In the genomic region with DNA sequence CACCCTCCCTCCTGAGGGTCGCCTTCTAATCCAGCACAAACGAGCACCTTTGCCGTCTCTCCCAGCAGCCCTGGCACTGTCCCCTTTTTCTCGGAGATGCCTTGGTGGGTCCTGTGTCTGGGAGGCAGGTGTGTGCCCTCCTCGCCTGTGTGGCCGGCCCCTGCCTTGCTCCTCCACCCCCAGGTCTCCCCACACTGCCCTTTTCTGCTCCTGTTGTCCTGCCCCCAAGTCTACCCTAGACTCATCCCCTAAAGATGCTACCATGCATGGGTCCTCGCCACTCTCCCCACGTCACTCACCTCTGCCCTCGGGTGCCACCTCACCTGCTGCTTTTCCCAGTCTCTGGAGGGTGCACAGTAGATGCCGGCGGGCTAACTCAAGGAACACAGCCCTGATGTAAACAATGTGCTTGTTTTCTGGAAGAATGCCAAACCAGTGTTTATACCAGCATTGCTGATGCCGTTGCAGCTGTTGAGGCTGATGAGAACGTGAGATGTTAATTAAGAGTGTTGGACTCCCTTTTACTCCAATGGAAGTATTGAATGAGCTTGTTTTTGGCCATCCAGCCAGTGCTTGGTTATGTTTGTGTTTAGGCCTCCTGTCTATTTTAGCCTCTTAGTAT, we compare ENCODE assay signal across 14 cellular contexts.
DNase-seq lines count a peak whose midpoint lies in the region; ATAC-seq and TF ChIP-seq lines count a peak whose summit lies in the region.
"Had no signal": no experiment of that assay in that cellular context is flagged by ENCODE, and none has a peak within 500 bp of the region (broad histone marks: within the 10 kb centered on the region; RNA-seq: fewer than 3 reads in every experiment).

No MANE protein-coding gene starts in this region.

- DNase-seq in DMS153 (lab: John Stamatoyannopoulos, UW) (peak; percentile 57), NCI-H128 (lab: John Stamatoyannopoulos, UW; ENCODE audit: unreplicated experiment) (peak; percentile 18), SHP77 treated with DMSO at 0.1 percent for 48 hours (lab: John Stamatoyannopoulos, UW) (peak; percentile 43), mesothelial cell of epicardium (ENCODE audit: low spot score in 2 of 2, unreplicated experiment in 2 of 2) (no peak), UCSD-AML1 (lab: John Stamatoyannopoulos, UW; ENCODE audit: unreplicated experiment) (no peak), NOMO-1 treated with DMSO at 0.1 percent for 48 hours (lab: John Stamatoyannopoulos, UW; ENCODE audit: unreplicated experiment) (no peak)
- DNase-seq: activated CD8-positive, alpha-beta memory T cell treated with anti-CD3 and anti-CD28 coated beads for 24 hours; activated naive CD4-positive, alpha-beta T cell treated with anti-CD3 and anti-CD28 coated beads, Interleukin-2, amount 10 ng/mL, durations not matched to agents 7 days and 5 days; kidney glomerular epithelial cell had no signal

- peaks cover 8% of the 10 kb centered on the region for H3K36me3 Mint-ChIP-seq in mesothelial cell of epicardium
- H3K36me3 Mint-ChIP-seq in activated T-helper 17 cell treated with anti-CD3 and anti-CD28 coated beads, Interleukin-2, amount 50 U/mL, for 72 hours (ENCODE audit: low read depth): no peaks in the 10 kb centered on the region
- H3K36me3 Mint-ChIP-seq: activated naive CD4-positive, alpha-beta T cell treated with anti-CD3 and anti-CD28 coated beads, Interleukin-2, amount 10 ng/mL, durations not matched to agents 7 days and 5 days had no signal

- peak overlapping the region; percentile 33 for H3K27ac Mint-ChIP-seq in mesothelial cell of epicardium
- no peak overlapping the region for H3K27ac Mint-ChIP-seq in activated T-helper 17 cell treated with anti-CD3 and anti-CD28 coated beads, Interleukin-2, amount 50 U/mL, for 72 hours
- H3K27ac Mint-ChIP-seq: activated naive CD4-positive, alpha-beta T cell treated with anti-CD3 and anti-CD28 coated beads, Interleukin-2, amount 10 ng/mL, durations not matched to agents 7 days and 5 days; neural progenitor cell; T-helper 1 cell treated with Interleukin-12 subunit alpha and Interleukin-12 subunit beta and Interleukin-4 antibody, amounts not matched to agents 30 μg/mL and 1 μg/mL, for 36 hours had no signal

- ATAC-seq in activated T-helper 17 cell treated with anti-CD3 and anti-CD28 coated beads, Interleukin-2, amount 50 U/mL, for 72 hours (replicated peaks): no peak
- no peak for ATAC-seq in GM18858 (IDR thresholded peaks at IDR 0.05; ENCODE audit: unreplicated experiment)
- ATAC-seq: gastroesophageal sphincter had no signal

- no peaks in the 10 kb centered on the region for H3K9me3 Mint-ChIP-seq in mesothelial cell of epicardium
- H3K9me3 Mint-ChIP-seq in activated T-helper 17 cell treated with anti-CD3 and anti-CD28 coated beads, Interleukin-2, amount 50 U/mL, for 72 hours: no peaks in the 10 kb centered on the region
- H3K9me3 Mint-ChIP-seq: activated naive CD4-positive, alpha-beta T cell treated with anti-CD3 and anti-CD28 coated beads, Interleukin-2, amount 10 ng/mL, durations not matched to agents 7 days and 5 days; neural progenitor cell; T-helper 1 cell treated with Interleukin-12 subunit alpha and Interleukin-12 subunit beta and Interleukin-4 antibody, amounts not matched to agents 30 μg/mL and 1 μg/mL, for 36 hours had no signal

- H3K27me3 Mint-ChIP-seq in mesothelial cell of epicardium (ENCODE audit: low read depth): no peaks in the 10 kb centered on the region
- H3K27me3 Mint-ChIP-seq in activated T-helper 17 cell treated with anti-CD3 and anti-CD28 coated beads, Interleukin-2, amount 50 U/mL, for 72 hours: no peaks in the 10 kb centered on the region
- H3K27me3 Mint-ChIP-seq: activated naive CD4-positive, alpha-beta T cell treated with anti-CD3 and anti-CD28 coated beads, Interleukin-2, amount 10 ng/mL, durations not matched to agents 7 days and 5 days had no signal

- TF ChIP-seq CTCF in mesothelial cell of epicardium (IDR thresholded peaks at IDR 0.05; ENCODE audit: unreplicated experiment): no peak

- H3K4me1 Mint-ChIP-seq in mesothelial cell of epicardium: peaks cover 28% of the 10 kb centered on the region
- no peaks in the 10 kb centered on the region for H3K4me1 Mint-ChIP-seq in activated T-helper 17 cell treated with anti-CD3 and anti-CD28 coated beads, Interleukin-2, amount 50 U/mL, for 72 hours
- H3K4me1 Mint-ChIP-seq: activated naive CD4-positive, alpha-beta T cell treated with anti-CD3 and anti-CD28 coated beads, Interleukin-2, amount 10 ng/mL, durations not matched to agents 7 days and 5 days had no signal

- no peak overlapping the region for H3K4me3 Mint-ChIP-seq in mesothelial cell of epicardium
- H3K4me3 Mint-ChIP-seq in activated T-helper 17 cell treated with anti-CD3 and anti-CD28 coated beads, Interleukin-2, amount 50 U/mL, for 72 hours: no peak overlapping the region
- H3K4me3 Mint-ChIP-seq: activated naive CD4-positive, alpha-beta T cell treated with anti-CD3 and anti-CD28 coated beads, Interleukin-2, amount 10 ng/mL, durations not matched to agents 7 days and 5 days; neural progenitor cell; T-helper 1 cell treated with Interleukin-12 subunit alpha and Interleukin-12 subunit beta and Interleukin-4 antibody, amounts not matched to agents 30 μg/mL and 1 μg/mL, for 36 hours had no signal

Comparison
In these comparisons a context has a peak if more than half of its experiments do, and no peak if none do; other contexts are left out.
1. DNase-seq: peak in DMS153 (single experiment), NCI-H128 (single experiment) and SHP77 treated with DMSO at 0.1 percent for 48 hours (single experiment); none in mesothelial cell of epicardium (0 of 2), UCSD-AML1 (single experiment) and NOMO-1 treated with DMSO at 0.1 percent for 48 hours (single experiment).